In genomic region chr13:28714651-28715050, GRCh38 we compare ENCODE assay signal across 23 cellular contexts. TPM values are rescaled to one million over a fixed set of nuclear protein-coding genes. Genes with fewer than 3 reads are reported as not detected.
"Had no signal": no experiment of that assay in that cellular context is flagged by ENCODE, and none has a peak within 500 bp of the region (broad histone marks: within the 10 kb centered on the region; RNA-seq: fewer than 3 reads in every experiment).

No MANE protein-coding gene starts in this region.

- H3K9ac ChIP-seq: KMS-11 had no signal

- H3K4me3 ChIP-seq: SJSA1, SK-N-MC had no signal

- H3K27ac ChIP-seq: KMS-11, SJSA1, SK-N-MC had no signal

- ATAC-seq: HepG2 had no signal

- H3K27me3 ChIP-seq: SJSA1 had no signal

- DNase-seq: IMR-90, Kasumi-1, NCI-H1092, NCI-H1105 treated with DMSO at 0.1 percent for 48 hours, NCI-H1417 treated with DMSO at 0.1 percent for 48 hours, NCI-H146, NCI-H1694 treated with DMSO at 0.1 percent for 48 hours, NCI-H1930, NCI-H2081 treated with DMSO at 0.1 percent for 48 hours, NCI-H2171, NCI-H226, NCI-H446, NCI-H510A, NCI-H524 treated with DMSO at 0.1 percent for 48 hours, NCI-H69, NCI-H774, Right ventricle myocardium superior, RPMI8226, SIG-M5 had no signal

- H3K9me3 ChIP-seq: SJSA1 had no signal

- H3K4me2 ChIP-seq: KMS-11 had no signal

RNA-seq across cellular contexts. Expression of gene SLC46A3, which starts 4.1 kb away (rescaled TPM):
- total RNA-seq: HepG2 had no signal
- polyA plus RNA-seq: HepG2 had no signal
